In genomic region chr13:60094385-60095088, GRCh38 we compare ENCODE assay signal across 15 cellular contexts.
DNase-seq lines count a peak whose midpoint lies in the region; ATAC-seq, FAIRE-seq and TF ChIP-seq lines count a peak whose summit lies in the region.
"Had no signal": no experiment of that assay in that cellular context is flagged by ENCODE, and none has a peak within 500 bp of the region (broad histone marks: within the 10 kb centered on the region; RNA-seq: fewer than 3 reads in every experiment).

No MANE protein-coding gene starts in this region.

- no peak for TF ChIP-seq CTCF in mesothelial cell of epicardium (IDR thresholded peaks at IDR 0.05; ENCODE audit: unreplicated experiment)

- H3K27me3 Mint-ChIP-seq in CD4-positive, CD25-positive, alpha-beta regulatory T cell, result no peaks in the 10 kb centered on the region
- no peaks in the 10 kb centered on the region for H3K27me3 Mint-ChIP-seq in mesothelial cell of epicardium (ENCODE audit: low read depth)

- no peak overlapping the region for H3K27ac ChIP-seq in CD4-positive, CD25-positive, alpha-beta regulatory T cell (ENCODE audit: insufficient read depth, low read length, poor library complexity, severe bottlenecking)
- H3K27ac ChIP-seq: BLaER1 had no signal

- H3K9me3 ChIP-seq in CD4-positive, CD25-positive, alpha-beta regulatory T cell (ENCODE audit: control insufficient read depth in 2 of 2, low read length in 2 of 2), result no peaks in the 10 kb centered on the region
- H3K9me3 ChIP-seq: BLaER1, Caco-2 had no signal

- H3K4me1 Mint-ChIP-seq in CD4-positive, CD25-positive, alpha-beta regulatory T cell, result peaks cover 0 to 3% (median under 1%) of the 10 kb centered on the region in 4 donors
- H3K4me1 Mint-ChIP-seq in mesothelial cell of epicardium, result peaks cover 5% of the 10 kb centered on the region

- no peaks in the 10 kb centered on the region for H3K4me1 ChIP-seq in CD4-positive, CD25-positive, alpha-beta regulatory T cell (ENCODE audit: control insufficient read depth, insufficient read depth, low read length, poor library complexity, severe bottlenecking)
- H3K4me1 ChIP-seq: Caco-2 had no signal

- H3K4me3 ChIP-seq in CD4-positive, CD25-positive, alpha-beta regulatory T cell (ENCODE audit: low read depth, low read length), result no peak overlapping the region
- H3K4me3 ChIP-seq: BLaER1 had no signal

- DNase-seq in CD4-positive, CD25-positive, alpha-beta regulatory T cell, result no peak
- no peak for DNase-seq in GM19239 (ENCODE audit: insufficient read length, low spot score)
- peak; percentile 15 for DNase-seq in NCI-H748 treated with DMSO at 0.1 percent for 48 hours (lab: John Stamatoyannopoulos, UW)
- no peak for DNase-seq in mesothelial cell of epicardium (ENCODE audit: low spot score in 2 of 2, unreplicated experiment in 2 of 2)
- no peak for DNase-seq in mesenteric fat pad (ENCODE audit: low spot score)
- no peak for DNase-seq in midbrain (lab: John Stamatoyannopoulos, UW)
- DNase-seq: Caco-2, DMS79 treated with DMSO at 0.1 percent for 48 hours, Karpas-422, NCI-H446 treated with DMSO at 0.1 percent for 48 hours, SHP77 had no signal

- peak overlapping the region in 2 of 3 donors; percentile 4 to 12 for H3K27ac Mint-ChIP-seq in CD4-positive, CD25-positive, alpha-beta regulatory T cell
- H3K27ac Mint-ChIP-seq in mesothelial cell of epicardium, result peak overlapping the region; percentile 16

- FAIRE-seq in GM19239 (lab: Jason Lieb, UNC), result peak; percentile 82
- FAIRE-seq: G401.6, RCC 7860 had no signal

- no peaks in the 10 kb centered on the region for H3K36me3 ChIP-seq in CD4-positive, CD25-positive, alpha-beta regulatory T cell (ENCODE audit: control insufficient read depth, insufficient read depth, low read length)

- H3K36me3 Mint-ChIP-seq in CD4-positive, CD25-positive, alpha-beta regulatory T cell, result no peaks in the 10 kb centered on the region
- peaks cover 9% of the 10 kb centered on the region for H3K36me3 Mint-ChIP-seq in mesothelial cell of epicardium

- no peaks in the 10 kb centered on the region for H3K27me3 ChIP-seq in CD4-positive, CD25-positive, alpha-beta regulatory T cell (ENCODE audit: control insufficient read depth, insufficient read depth, low read length)
- H3K27me3 ChIP-seq: BLaER1 had no signal

- H3K4me3 Mint-ChIP-seq in CD4-positive, CD25-positive, alpha-beta regulatory T cell, result no peak overlapping the region
- no peak overlapping the region for H3K4me3 Mint-ChIP-seq in mesothelial cell of epicardium

- no peak for ATAC-seq in CD4-positive, CD25-positive, alpha-beta regulatory T cell (ENCODE audit: low read depth in 2 of 2)
- no peak for ATAC-seq in HG03460 (IDR thresholded peaks at IDR 0.05; ENCODE audit: unreplicated experiment)

- no peaks in the 10 kb centered on the region for H3K9me3 Mint-ChIP-seq in CD4-positive, CD25-positive, alpha-beta regulatory T cell
- H3K9me3 Mint-ChIP-seq in mesothelial cell of epicardium, result no peaks in the 10 kb centered on the region
